Comparison of ENCODE assay signal across 1 cellular context in the genomic region with DNA sequence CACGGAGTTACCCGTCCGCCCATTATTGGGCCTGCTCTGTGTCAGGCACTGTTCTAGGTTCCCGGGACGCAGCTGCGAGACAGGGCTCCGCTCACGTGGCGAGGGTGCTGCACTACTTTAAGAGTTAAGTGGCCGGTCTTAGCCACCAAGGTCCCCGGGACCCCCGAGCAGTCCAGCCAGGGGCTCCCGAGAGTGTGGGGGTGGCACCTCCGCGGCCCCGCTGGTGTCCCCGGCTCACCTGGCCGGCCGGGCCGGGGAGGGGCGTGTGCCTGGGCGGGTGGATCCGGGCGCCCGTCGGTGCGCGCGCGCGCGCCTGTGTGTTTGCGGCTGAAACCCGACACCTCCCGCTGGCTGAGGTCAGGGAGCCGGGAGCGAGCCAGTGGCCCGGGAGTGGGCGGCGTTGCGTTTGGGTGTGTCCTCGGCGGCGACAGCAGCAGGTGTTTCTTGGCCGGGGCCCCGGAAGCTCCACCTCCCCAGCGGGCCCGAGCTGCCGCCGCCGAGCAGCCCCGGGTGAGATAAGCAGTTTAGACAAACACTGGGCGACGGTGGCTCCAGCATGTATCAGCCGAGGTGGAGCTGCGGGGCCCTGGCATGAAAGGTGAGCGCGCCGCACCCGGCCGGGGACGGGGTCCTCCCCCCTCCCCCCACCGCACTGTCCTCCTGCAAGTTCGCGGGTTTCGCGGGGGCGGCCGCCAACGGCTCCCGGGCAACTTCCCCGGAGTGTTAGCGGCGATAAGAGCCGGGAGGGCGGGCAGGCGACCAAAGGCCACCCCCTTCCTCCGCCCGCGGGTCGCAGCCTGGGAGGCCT.
TF ChIP-seq lines count a peak whose summit lies in the region.

A gene (plus strand): TSS at position 522 of the 808 bp plus-strand sequence. CDS start 70 bp downstream, at position 592.

TF ChIP-seq in HepG2, 621 proteins besides CTCF, POLR2A, EP300 and RAD21 (continued from another document and continues in another):
- TF ChIP-seq, protein P1, sequence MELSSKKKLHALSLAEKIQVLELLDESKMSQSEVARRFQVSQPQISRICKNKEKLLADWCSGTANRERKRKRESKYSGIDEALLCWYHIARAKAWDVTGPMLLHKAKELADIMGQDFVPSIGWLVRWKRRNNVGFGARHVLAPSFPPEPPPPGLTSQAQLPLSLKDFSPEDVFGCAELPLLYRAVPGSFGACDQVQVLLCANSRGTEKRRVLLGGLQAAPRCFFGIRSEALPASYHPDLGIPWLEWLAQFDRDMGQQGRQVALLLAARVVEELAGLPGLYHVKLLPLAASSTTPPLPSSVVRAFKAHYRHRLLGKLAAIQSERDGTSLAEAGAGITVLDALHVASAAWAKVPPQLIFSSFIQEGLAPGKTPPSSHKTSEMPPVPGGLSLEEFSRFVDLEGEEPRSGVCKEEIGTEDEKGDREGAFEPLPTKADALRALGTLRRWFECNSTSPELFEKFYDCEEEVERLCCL (CRISPR knock-in tag; IDR thresholded peaks at IDR 0.05; ENCODE audit: borderline replicate concordance), result 0 out of 2 replicates have a peak, but pooled peaks have one; percentile 66
- TF ChIP-seq ZNF343 (CRISPR knock-in tag; IDR thresholded peaks at IDR 0.05) (peak; percentile 98), ZNF607 (CRISPR knock-in tag; IDR thresholded peaks at IDR 0.05; ENCODE audit: borderline replicate concordance) (peak; percentile 92), PHB2 (IDR thresholded peaks at IDR 0.05; ENCODE audit: partially characterized antibody) (no peak), SKI (IDR thresholded peaks at IDR 0.05; ENCODE audit: partially characterized antibody) (peak; percentile 66), ZNF644 (CRISPR knock-in tag; IDR thresholded peaks at IDR 0.05; ENCODE audit: low read depth) (no peak), PLRG1 (conservative IDR thresholded peaks at IDR 0.05) (no peak), TOE1 (CRISPR knock-in tag; IDR thresholded peaks at IDR 0.05) (no peak), HOXD1 (CRISPR knock-in tag; IDR thresholded peaks at IDR 0.05) (no peak; the same call in 1 of the 2 replicates), HDAC1 (CRISPR knock-in tag; IDR thresholded peaks at IDR 0.05) (peak; percentile 93), ZNF496 (CRISPR knock-in tag; IDR thresholded peaks at IDR 0.05; ENCODE audit: insufficient replicate concordance) (no peak), SOX13 (IDR thresholded peaks at IDR 0.05) (no peak), SOX13 (CRISPR knock-in tag; conservative IDR thresholded peaks at IDR 0.05 in 1 of 2, IDR thresholded peaks at IDR 0.05 in 1 of 2) (peak in 1 of 2 experiments; percentile 71; a peak in 2 of 4 replicates), KMT2A (CRISPR knock-in tag; IDR thresholded peaks at IDR 0.05) (peak; percentile 64; the same call in 1 of the 2 replicates), CEBPG (CRISPR knock-in tag; IDR thresholded peaks at IDR 0.05) (peak; percentile 31; the same call in 1 of the 2 replicates), MYNN (CRISPR knock-in tag; IDR thresholded peaks at IDR 0.05; ENCODE audit: low read depth) (no peak; the same call in 1 of the 2 replicates), NR3C1 (CRISPR knock-in tag; IDR thresholded peaks at IDR 0.05) (no peak), FLYWCH1 (CRISPR knock-in tag; IDR thresholded peaks at IDR 0.05) (no peak), KDM5B (CRISPR knock-in tag; IDR thresholded peaks at IDR 0.05; ENCODE audit: borderline replicate concordance) (peak; percentile 66; the same call in 1 of the 2 replicates), ZFAT (CRISPR knock-in tag; conservative IDR thresholded peaks at IDR 0.05) (no peak), ZNF605 (CRISPR knock-in tag; IDR thresholded peaks at IDR 0.05) (no peak), SNRNP70 (IDR thresholded peaks at IDR 0.05; ENCODE audit: low read depth, low read length) (no peak), ZNF253 (CRISPR knock-in tag; IDR thresholded peaks at IDR 0.05; ENCODE audit: borderline replicate concordance) (0 out of 2 replicates have a peak, but pooled peaks have one; percentile 75), ZNF83 (CRISPR knock-in tag; IDR thresholded peaks at IDR 0.05; ENCODE audit: borderline replicate concordance) (no peak), ZNF749 (CRISPR knock-in tag; IDR thresholded peaks at IDR 0.05; ENCODE audit: borderline replicate concordance) (no peak), GTF3A (CRISPR knock-in tag; conservative IDR thresholded peaks at IDR 0.05) (no peak), NONO (IDR thresholded peaks at IDR 0.05) (no peak), NONO (CRISPR knock-in tag; conservative IDR thresholded peaks at IDR 0.05) (peak; percentile 86), RELA (CRISPR knock-in tag; IDR thresholded peaks at IDR 0.05) (peak; percentile 25; the same call in 1 of the 2 replicates)
- TF ChIP-seq, protein P2, sequence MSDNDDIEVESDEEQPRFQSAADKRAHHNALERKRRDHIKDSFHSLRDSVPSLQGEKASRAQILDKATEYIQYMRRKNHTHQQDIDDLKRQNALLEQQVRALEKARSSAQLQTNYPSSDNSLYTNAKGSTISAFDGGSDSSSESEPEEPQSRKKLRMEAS (IDR thresholded peaks at IDR 0.05), result peak; percentile 84; the same call in 1 of the 2 replicates
- TF ChIP-seq, protein P3, sequence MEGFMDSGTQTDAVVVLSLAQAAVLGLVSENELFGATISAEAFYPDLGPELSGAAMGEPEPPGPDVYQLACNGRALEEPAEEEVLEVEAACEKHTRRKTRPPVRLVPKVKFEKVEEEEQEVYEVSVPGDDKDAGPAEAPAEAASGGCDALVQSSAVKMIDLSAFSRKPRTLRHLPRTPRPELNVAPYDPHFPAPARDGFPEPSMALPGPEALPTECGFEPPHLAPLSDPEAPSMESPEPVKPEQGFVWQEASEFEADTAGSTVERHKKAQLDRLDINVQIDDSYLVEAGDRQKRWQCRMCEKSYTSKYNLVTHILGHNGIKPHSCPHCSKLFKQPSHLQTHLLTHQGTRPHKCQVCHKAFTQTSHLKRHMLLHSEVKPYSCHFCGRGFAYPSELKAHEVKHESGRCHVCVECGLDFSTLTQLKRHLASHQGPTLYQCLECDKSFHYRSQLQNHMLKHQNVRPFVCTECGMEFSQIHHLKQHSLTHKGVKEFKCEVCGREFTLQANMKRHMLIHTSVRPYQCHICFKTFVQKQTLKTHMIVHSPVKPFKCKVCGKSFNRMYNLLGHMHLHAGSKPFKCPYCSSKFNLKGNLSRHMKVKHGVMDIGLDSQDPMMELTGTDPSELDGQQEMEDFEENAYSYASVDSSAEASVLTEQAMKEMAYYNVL (CRISPR knock-in tag; IDR thresholded peaks at IDR 0.05; ENCODE audit: borderline replicate concordance), result no peak
- TF ChIP-seq, protein P4, sequence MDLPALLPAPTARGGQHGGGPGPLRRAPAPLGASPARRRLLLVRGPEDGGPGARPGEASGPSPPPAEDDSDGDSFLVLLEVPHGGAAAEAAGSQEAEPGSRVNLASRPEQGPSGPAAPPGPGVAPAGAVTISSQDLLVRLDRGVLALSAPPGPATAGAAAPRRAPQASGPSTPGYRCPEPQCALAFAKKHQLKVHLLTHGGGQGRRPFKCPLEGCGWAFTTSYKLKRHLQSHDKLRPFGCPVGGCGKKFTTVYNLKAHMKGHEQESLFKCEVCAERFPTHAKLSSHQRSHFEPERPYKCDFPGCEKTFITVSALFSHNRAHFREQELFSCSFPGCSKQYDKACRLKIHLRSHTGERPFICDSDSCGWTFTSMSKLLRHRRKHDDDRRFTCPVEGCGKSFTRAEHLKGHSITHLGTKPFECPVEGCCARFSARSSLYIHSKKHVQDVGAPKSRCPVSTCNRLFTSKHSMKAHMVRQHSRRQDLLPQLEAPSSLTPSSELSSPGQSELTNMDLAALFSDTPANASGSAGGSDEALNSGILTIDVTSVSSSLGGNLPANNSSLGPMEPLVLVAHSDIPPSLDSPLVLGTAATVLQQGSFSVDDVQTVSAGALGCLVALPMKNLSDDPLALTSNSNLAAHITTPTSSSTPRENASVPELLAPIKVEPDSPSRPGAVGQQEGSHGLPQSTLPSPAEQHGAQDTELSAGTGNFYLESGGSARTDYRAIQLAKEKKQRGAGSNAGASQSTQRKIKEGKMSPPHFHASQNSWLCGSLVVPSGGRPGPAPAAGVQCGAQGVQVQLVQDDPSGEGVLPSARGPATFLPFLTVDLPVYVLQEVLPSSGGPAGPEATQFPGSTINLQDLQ (CRISPR knock-in tag; IDR thresholded peaks at IDR 0.05), result peak; percentile 46; the same call in 1 of the 2 replicates
- TF ChIP-seq, protein P5, sequence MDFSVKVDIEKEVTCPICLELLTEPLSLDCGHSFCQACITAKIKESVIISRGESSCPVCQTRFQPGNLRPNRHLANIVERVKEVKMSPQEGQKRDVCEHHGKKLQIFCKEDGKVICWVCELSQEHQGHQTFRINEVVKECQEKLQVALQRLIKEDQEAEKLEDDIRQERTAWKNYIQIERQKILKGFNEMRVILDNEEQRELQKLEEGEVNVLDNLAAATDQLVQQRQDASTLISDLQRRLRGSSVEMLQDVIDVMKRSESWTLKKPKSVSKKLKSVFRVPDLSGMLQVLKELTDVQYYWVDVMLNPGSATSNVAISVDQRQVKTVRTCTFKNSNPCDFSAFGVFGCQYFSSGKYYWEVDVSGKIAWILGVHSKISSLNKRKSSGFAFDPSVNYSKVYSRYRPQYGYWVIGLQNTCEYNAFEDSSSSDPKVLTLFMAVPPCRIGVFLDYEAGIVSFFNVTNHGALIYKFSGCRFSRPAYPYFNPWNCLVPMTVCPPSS (IDR thresholded peaks at IDR 0.05), result no peak
- TF ChIP-seq, protein P6, sequence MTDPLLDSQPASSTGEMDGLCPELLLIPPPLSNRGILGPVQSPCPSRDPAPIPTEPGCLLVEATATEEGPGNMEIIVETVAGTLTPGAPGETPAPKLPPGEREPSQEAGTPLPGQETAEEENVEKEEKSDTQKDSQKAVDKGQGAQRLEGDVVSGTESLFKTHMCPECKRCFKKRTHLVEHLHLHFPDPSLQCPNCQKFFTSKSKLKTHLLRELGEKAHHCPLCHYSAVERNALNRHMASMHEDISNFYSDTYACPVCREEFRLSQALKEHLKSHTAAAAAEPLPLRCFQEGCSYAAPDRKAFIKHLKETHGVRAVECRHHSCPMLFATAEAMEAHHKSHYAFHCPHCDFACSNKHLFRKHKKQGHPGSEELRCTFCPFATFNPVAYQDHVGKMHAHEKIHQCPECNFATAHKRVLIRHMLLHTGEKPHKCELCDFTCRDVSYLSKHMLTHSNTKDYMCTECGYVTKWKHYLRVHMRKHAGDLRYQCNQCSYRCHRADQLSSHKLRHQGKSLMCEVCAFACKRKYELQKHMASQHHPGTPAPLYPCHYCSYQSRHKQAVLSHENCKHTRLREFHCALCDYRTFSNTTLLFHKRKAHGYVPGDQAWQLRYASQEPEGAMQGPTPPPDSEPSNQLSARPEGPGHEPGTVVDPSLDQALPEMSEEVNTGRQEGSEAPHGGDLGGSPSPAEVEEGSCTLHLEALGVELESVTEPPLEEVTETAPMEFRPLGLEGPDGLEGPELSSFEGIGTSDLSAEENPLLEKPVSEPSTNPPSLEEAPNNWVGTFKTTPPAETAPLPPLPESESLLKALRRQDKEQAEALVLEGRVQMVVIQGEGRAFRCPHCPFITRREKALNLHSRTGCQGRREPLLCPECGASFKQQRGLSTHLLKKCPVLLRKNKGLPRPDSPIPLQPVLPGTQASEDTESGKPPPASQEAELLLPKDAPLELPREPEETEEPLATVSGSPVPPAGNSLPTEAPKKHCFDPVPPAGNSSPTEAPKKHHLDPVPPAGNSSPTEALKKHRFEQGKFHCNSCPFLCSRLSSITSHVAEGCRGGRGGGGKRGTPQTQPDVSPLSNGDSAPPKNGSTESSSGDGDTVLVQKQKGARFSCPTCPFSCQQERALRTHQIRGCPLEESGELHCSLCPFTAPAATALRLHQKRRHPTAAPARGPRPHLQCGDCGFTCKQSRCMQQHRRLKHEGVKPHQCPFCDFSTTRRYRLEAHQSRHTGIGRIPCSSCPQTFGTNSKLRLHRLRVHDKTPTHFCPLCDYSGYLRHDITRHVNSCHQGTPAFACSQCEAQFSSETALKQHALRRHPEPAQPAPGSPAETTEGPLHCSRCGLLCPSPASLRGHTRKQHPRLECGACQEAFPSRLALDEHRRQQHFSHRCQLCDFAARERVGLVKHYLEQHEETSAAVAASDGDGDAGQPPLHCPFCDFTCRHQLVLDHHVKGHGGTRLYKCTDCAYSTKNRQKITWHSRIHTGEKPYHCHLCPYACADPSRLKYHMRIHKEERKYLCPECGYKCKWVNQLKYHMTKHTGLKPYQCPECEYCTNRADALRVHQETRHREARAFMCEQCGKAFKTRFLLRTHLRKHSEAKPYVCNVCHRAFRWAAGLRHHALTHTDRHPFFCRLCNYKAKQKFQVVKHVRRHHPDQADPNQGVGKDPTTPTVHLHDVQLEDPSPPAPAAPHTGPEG (CRISPR knock-in tag; IDR thresholded peaks at IDR 0.05), result 0 out of 2 replicates have a peak, but pooled peaks have one; percentile 65
- TF ChIP-seq, protein P7, sequence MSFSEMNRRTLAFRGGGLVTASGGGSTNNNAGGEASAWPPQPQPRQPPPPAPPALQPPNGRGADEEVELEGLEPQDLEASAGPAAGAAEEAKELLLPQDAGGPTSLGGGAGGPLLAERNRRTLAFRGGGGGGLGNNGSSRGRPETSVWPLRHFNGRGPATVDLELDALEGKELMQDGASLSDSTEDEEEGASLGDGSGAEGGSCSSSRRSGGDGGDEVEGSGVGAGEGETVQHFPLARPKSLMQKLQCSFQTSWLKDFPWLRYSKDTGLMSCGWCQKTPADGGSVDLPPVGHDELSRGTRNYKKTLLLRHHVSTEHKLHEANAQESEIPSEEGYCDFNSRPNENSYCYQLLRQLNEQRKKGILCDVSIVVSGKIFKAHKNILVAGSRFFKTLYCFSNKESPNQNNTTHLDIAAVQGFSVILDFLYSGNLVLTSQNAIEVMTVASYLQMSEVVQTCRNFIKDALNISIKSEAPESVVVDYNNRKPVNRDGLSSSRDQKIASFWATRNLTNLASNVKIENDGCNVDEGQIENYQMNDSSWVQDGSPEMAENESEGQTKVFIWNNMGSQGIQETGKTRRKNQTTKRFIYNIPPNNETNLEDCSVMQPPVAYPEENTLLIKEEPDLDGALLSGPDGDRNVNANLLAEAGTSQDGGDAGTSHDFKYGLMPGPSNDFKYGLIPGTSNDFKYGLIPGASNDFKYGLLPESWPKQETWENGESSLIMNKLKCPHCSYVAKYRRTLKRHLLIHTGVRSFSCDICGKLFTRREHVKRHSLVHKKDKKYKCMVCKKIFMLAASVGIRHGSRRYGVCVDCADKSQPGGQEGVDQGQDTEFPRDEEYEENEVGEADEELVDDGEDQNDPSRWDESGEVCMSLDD (CRISPR knock-in tag; IDR thresholded peaks at IDR 0.05; ENCODE audit: borderline replicate concordance), result 0 out of 2 replicates have a peak, but pooled peaks have one; percentile 21
- TF ChIP-seq, protein P8, sequence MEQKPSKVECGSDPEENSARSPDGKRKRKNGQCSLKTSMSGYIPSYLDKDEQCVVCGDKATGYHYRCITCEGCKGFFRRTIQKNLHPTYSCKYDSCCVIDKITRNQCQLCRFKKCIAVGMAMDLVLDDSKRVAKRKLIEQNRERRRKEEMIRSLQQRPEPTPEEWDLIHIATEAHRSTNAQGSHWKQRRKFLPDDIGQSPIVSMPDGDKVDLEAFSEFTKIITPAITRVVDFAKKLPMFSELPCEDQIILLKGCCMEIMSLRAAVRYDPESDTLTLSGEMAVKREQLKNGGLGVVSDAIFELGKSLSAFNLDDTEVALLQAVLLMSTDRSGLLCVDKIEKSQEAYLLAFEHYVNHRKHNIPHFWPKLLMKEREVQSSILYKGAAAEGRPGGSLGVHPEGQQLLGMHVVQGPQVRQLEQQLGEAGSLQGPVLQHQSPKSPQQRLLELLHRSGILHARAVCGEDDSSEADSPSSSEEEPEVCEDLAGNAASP (CRISPR knock-in tag; IDR thresholded peaks at IDR 0.05; ENCODE audit: borderline replicate concordance), result peak; percentile 89
- TF ChIP-seq, protein P9, sequence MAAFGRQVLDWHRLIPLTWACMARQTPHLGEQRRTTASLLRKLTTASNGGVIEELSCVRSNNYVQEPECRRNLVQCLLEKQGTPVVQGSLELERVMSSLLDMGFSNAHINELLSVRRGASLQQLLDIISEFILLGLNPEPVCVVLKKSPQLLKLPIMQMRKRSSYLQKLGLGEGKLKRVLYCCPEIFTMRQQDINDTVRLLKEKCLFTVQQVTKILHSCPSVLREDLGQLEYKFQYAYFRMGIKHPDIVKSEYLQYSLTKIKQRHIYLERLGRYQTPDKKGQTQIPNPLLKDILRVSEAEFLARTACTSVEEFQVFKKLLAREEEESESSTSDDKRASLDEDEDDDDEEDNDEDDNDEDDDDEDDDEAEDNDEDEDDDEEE (CRISPR knock-in tag; IDR thresholded peaks at IDR 0.05), result peak; percentile 75; the same call in 1 of the 2 replicates
